In genomic region chr15:36882487-36883108, GRCh38 we compare ENCODE assay signal across 13 cellular contexts.
DNase-seq lines count a peak whose midpoint lies in the region; ATAC-seq and TF ChIP-seq lines count a peak whose summit lies in the region.
"Had no signal": no experiment of that assay in that cellular context is flagged by ENCODE, and none has a peak within 500 bp of the region (broad histone marks: within the 10 kb centered on the region; RNA-seq: fewer than 3 reads in every experiment).

No MANE protein-coding gene starts in this region.

- peaks cover 27% of the 10 kb centered on the region for H3K27me3 Mint-ChIP-seq in HFFc6 (ENCODE audit: insufficient read depth)
- peaks cover 91% of the 10 kb centered on the region for H3K27me3 Mint-ChIP-seq in chondrocyte (ENCODE audit: low read depth)

- peak overlapping the region; percentile 8; the same call in 1 of the 2 replicates for H3K27ac Mint-ChIP-seq in HFFc6
- H3K27ac Mint-ChIP-seq in chondrocyte (ENCODE audit: unreplicated experiment), result peak overlapping the region; percentile 32
- H3K27ac Mint-ChIP-seq: activated T-cell treated with anti-CD3 and anti-CD28 coated beads, Interleukin-2, amount 50 U/mL, for 24 hours; dendritic cell treated with granulocyte-macrophage colony-stimulating factor and Interleukin-4, amounts not matched to agents 40 ng/mL and 50 ng/mL, for 4 days had no signal

- no peak for TF ChIP-seq CTCF in HFFc6 (IDR thresholded peaks at IDR 0.05)
- TF ChIP-seq CTCF in chondrocyte (IDR thresholded peaks at IDR 0.05), result no peak
- no peak for TF ChIP-seq CTCF in stomach (IDR thresholded peaks at IDR 0.05)

- no peaks in the 10 kb centered on the region for H3K9me3 ChIP-seq in stomach

- no peak overlapping the region for H3K27ac ChIP-seq in stomach
- H3K27ac ChIP-seq: skin epidermis had no signal

- ATAC-seq in left lobe of liver (peak; percentile 80), GM18867 (IDR thresholded peaks at IDR 0.05; ENCODE audit: unreplicated experiment) (no peak)
- ATAC-seq: stimulated activated naive CD8-positive, alpha-beta T cell treated with anti-CD3 and anti-CD28 coated beads, Interleukin-15, Interleukin-2, amounts not matched to agents 100 U/mL and 50 U/mL, for 24 hours had no signal

- H3K4me1 Mint-ChIP-seq in HFFc6 (ENCODE audit: low read depth), result peaks cover 66% of the 10 kb centered on the region
- peaks cover 41% of the 10 kb centered on the region for H3K4me1 Mint-ChIP-seq in chondrocyte (ENCODE audit: low read depth)

- H3K4me3 Mint-ChIP-seq in HFFc6 (peak overlapping the region; percentile 78), chondrocyte (ENCODE audit: unreplicated experiment) (peak overlapping the region; percentile 36)
- H3K4me3 Mint-ChIP-seq: activated T-cell treated with anti-CD3 and anti-CD28 coated beads, Interleukin-2, amount 50 U/mL, for 24 hours; dendritic cell treated with granulocyte-macrophage colony-stimulating factor and Interleukin-4, amounts not matched to agents 40 ng/mL and 50 ng/mL, for 4 days had no signal

- intact Hi-C loops in stomach (cut with DNase I; ENCODE audit: low total_unique reads), result loop anchor here (10.0 kb wide), 2 partner anchors 222 to 252 kb away; partner anchors contain the start of gene MEIS2

- H3K4me3 ChIP-seq in stomach, result peak overlapping the region; percentile 11 to 38 (median 32)

- H3K27me3 ChIP-seq in stomach, result peaks cover 0 to 100% (median 71%) of the 10 kb centered on the region in 3 donors

- 10 to 25% (median 14%) methylated on average over 26 of the region's 26 CpGs for WGBS in stomach, 5 donors

- H3K36me3 ChIP-seq in stomach, result no peaks in the 10 kb centered on the region

- peaks cover 6 to 46% (median 31%) of the 10 kb centered on the region in 4 donors for H3K4me1 ChIP-seq in stomach

- H3K36me3 Mint-ChIP-seq in HFFc6 (ENCODE audit: low read depth), result peaks cover 9% of the 10 kb centered on the region; the same call in 1 of the 2 replicates
- peaks cover 4% of the 10 kb centered on the region for H3K36me3 Mint-ChIP-seq in chondrocyte (ENCODE audit: low read depth)

- H3K9me3 Mint-ChIP-seq in HFFc6, result peaks cover 6% of the 10 kb centered on the region; the same call in 1 of the 2 replicates
- no peaks in the 10 kb centered on the region for H3K9me3 Mint-ChIP-seq in chondrocyte (ENCODE audit: low read depth)
- H3K9me3 Mint-ChIP-seq: dendritic cell treated with granulocyte-macrophage colony-stimulating factor and Interleukin-4, amounts not matched to agents 40 ng/mL and 50 ng/mL, for 4 days had no signal

- no peak for TF ChIP-seq POLR2A in stomach (IDR thresholded peaks at IDR 0.05)

- no peak for TF ChIP-seq EP300 in stomach (IDR thresholded peaks at IDR 0.05)

- DNase-seq in HFFc6 (no peak), chondrocyte (ENCODE audit: low spot score) (no peak), left lobe of liver (ENCODE audit: low spot score) (peak; percentile 68), stomach (no peak), NOMO-1 treated with DMSO at 0.1 percent for 48 hours (lab: John Stamatoyannopoulos, UW; ENCODE audit: unreplicated experiment) (no peak), NCI-H1105 (lab: John Stamatoyannopoulos, UW) (no peak)
- DNase-seq: activated T-cell treated with anti-CD3 and anti-CD28 coated beads, Interleukin-2, amount 50 U/mL, for 24 hours; GF-D8; kidney glomerular epithelial cell; stimulated activated naive CD8-positive, alpha-beta T cell treated with anti-CD3 and anti-CD28 coated beads, Interleukin-15, Interleukin-2, amounts not matched to agents 100 U/mL and 50 U/mL, for 24 hours had no signal
